ENCODE assay signal across 8 cellular contexts in the genomic region with DNA sequence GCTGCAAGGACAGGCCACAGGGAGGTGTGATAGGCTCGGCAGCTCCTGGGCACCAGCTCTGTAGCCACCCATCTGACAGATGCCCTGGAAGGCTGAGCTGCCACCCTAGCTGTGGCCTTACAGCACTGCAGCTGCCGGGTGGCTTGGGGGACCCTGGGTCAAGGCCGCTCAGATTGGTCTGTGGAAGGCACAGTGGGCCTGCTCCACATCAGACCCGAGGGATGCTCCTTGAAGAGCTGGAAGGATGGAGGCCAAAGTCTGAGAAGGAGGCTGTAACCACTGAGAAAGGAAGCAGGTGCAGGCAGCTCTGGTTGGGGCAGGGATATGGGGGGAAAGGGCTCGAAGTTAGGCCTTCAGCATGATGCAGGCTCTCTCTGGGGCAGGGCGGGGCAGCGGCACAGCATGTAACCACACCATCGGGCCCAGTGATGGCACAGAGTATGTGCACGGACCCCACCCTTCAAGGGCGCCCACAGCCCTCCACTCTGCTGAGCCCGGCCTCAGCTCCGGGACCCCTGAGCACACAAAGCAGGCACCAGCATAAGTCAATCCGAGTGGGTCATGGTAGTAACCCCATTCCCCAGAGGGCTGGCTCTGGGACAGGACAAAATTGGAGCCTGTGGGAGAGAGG.
"Had no signal": no experiment of that assay in that cellular context is flagged by ENCODE, and none has a peak within 500 bp of the region (broad histone marks: within the 10 kb centered on the region; RNA-seq: fewer than 3 reads in every experiment).

No MANE protein-coding gene starts in this region.

- H3K27ac Mint-ChIP-seq: activated naive CD4-positive, alpha-beta T cell treated with anti-CD3 and anti-CD28 coated beads for 36 hours; T-helper 2 cell treated with Interferon-gamma antibody and Interleukin-4, amounts not matched to agents 5 μg/mL and 100 μg/mL, for 36 hours had no signal

- H3K27ac ChIP-seq: ovary had no signal

- H3K4me3 Mint-ChIP-seq: activated naive CD4-positive, alpha-beta T cell treated with anti-CD3 and anti-CD28 coated beads for 36 hours; T-helper 2 cell treated with Interferon-gamma antibody and Interleukin-4, amounts not matched to agents 5 μg/mL and 100 μg/mL, for 36 hours had no signal

- H3K36me3 ChIP-seq: ovary had no signal

- ATAC-seq: esophagus mucosa had no signal

- DNase-seq: activated CD4-positive, CD25-positive, alpha-beta regulatory T cell; activated naive CD4-positive, alpha-beta T cell treated with anti-CD3 and anti-CD28 coated beads for 36 hours; midbrain; stimulated activated CD4-positive, alpha-beta T cell treated with anti-CD3 and anti-CD28 coated beads, Interleukin-4, amount 100 ng/mL, for 1 hour; stimulated activated naive CD4-positive, alpha-beta T cell had no signal

- H3K9me3 ChIP-seq: ovary had no signal

- H3K27me3 ChIP-seq: ovary had no signal

- H3K4me3 ChIP-seq: ovary had no signal
